Comparison of ENCODE assay signal across 31 cellular contexts in the genomic region with DNA sequence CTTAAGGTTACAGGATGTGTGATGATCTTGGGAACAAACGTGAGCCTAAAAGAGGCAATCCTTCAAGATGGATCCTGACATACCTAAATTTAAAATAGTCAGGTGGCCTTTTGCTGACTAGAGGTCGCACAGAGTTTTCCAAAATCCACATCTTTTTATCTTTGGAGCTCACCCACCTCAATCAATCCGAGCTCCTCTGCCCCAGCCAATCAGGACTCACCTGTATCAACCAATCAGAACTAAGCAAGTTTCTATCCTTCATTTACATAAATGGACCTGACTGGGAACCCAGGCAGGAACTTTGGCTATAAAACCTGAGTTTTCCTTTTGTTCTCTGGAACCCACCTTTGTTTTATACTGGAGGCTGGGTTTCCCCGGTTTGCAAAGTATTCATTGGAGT.
"Had no signal": no experiment of that assay in that cellular context is flagged by ENCODE, and none has a peak within 500 bp of the region (broad histone marks: within the 10 kb centered on the region; RNA-seq: fewer than 3 reads in every experiment).

No MANE protein-coding gene starts in this region.

- H3K36me3 Mint-ChIP-seq: naive B cell had no signal

- H3K27ac ChIP-seq: breast epithelium, neutrophil, pancreas, spleen, tibial nerve, VCaP had no signal

- H3K4me1 Mint-ChIP-seq: mesothelial cell of epicardium had no signal

- H3K27me3 Mint-ChIP-seq: activated CD4-positive, alpha-beta memory T cell treated with anti-CD3 and anti-CD28 coated beads for 36 hours; activated CD4-positive, alpha-beta T cell treated with anti-CD3 and anti-CD28 coated beads, Interleukin-2, amount 10 ng/mL, durations not matched to agents 24 days and 14 days; activated naive CD4-positive, alpha-beta T cell treated with anti-CD3 and anti-CD28 coated beads, Interleukin-2, amount 10 ng/mL, durations not matched to agents 7 days and 5 days; naive B cell had no signal

- H3K4me3 Mint-ChIP-seq: activated CD4-positive, alpha-beta memory T cell treated with anti-CD3 and anti-CD28 coated beads for 36 hours; activated CD4-positive, alpha-beta T cell treated with anti-CD3 and anti-CD28 coated beads, Interleukin-2, amount 10 ng/mL, durations not matched to agents 24 days and 14 days; activated naive CD4-positive, alpha-beta T cell treated with anti-CD3 and anti-CD28 coated beads, Interleukin-2, amount 10 ng/mL, durations not matched to agents 7 days and 5 days; mesothelial cell of epicardium; naive B cell; nephron progenitor cell; T-helper 1 cell treated with Interleukin-12 subunit alpha and Interleukin-12 subunit beta and Interleukin-4 antibody, amounts not matched to agents 30 μg/mL and 1 μg/mL, for 36 hours had no signal

- FAIRE-seq: frontal cortex, pancreas, TTC549 had no signal

- H3K9me3 ChIP-seq: breast epithelium, left ventricle myocardium inferior, neutrophil, pancreas, right atrium auricular region, spleen, tibial nerve had no signal

- ATAC-seq: pancreas had no signal

- DNase-seq: activated CD4-positive, alpha-beta memory T cell treated with anti-CD3 and anti-CD28 coated beads for 36 hours; activated CD4-positive, alpha-beta T cell treated with anti-CD3 and anti-CD28 coated beads, Interleukin-2, amount 10 ng/mL, durations not matched to agents 24 days and 14 days; activated CD4-positive, CD25-positive, alpha-beta regulatory T cell treated with anti-CD3 and anti-CD28 coated beads, Interleukin-2, amount 50 U/mL, for 72 hours; activated CD8-positive, alpha-beta memory T cell treated with anti-CD3 and anti-CD28 coated beads, Interleukin-2, amount 50 U/mL, for 4 hours; activated gamma-delta T cell; activated naive CD4-positive, alpha-beta T cell treated with anti-CD3 and anti-CD28 coated beads, Interleukin-2, amount 10 ng/mL, durations not matched to agents 7 days and 5 days; activated T-cell treated with anti-CD3 and anti-CD28 coated beads, Interleukin-2, amount 50 U/mL, for 1 hour; amniotic stem cell; central memory CD4-positive, alpha-beta T cell; dermis blood vessel endothelial cell; effector CD4-positive, alpha-beta T cell; glutamatergic neuron; islet precursor cell; left ventricle myocardium inferior; naive B cell; nephron progenitor cell; pancreas; spleen; stimulated activated naive CD4-positive, alpha-beta T cell; SW 1271; T-helper 9 cell had no signal

- H3K9me3 Mint-ChIP-seq: activated CD4-positive, alpha-beta memory T cell treated with anti-CD3 and anti-CD28 coated beads for 36 hours; activated CD4-positive, alpha-beta T cell treated with anti-CD3 and anti-CD28 coated beads, Interleukin-2, amount 10 ng/mL, durations not matched to agents 24 days and 14 days; activated naive CD4-positive, alpha-beta T cell treated with anti-CD3 and anti-CD28 coated beads, Interleukin-2, amount 10 ng/mL, durations not matched to agents 7 days and 5 days; mesothelial cell of epicardium; naive B cell; nephron progenitor cell; T-helper 1 cell treated with Interleukin-12 subunit alpha and Interleukin-12 subunit beta and Interleukin-4 antibody, amounts not matched to agents 30 μg/mL and 1 μg/mL, for 36 hours had no signal

- H3K27ac Mint-ChIP-seq: activated CD4-positive, alpha-beta memory T cell treated with anti-CD3 and anti-CD28 coated beads for 36 hours; activated CD4-positive, alpha-beta T cell treated with anti-CD3 and anti-CD28 coated beads, Interleukin-2, amount 10 ng/mL, durations not matched to agents 24 days and 14 days; activated naive CD4-positive, alpha-beta T cell treated with anti-CD3 and anti-CD28 coated beads, Interleukin-2, amount 10 ng/mL, durations not matched to agents 7 days and 5 days; mesothelial cell of epicardium; nephron progenitor cell; T-helper 1 cell treated with Interleukin-12 subunit alpha and Interleukin-12 subunit beta and Interleukin-4 antibody, amounts not matched to agents 30 μg/mL and 1 μg/mL, for 36 hours had no signal

- H3K4me3 ChIP-seq: breast epithelium, left ventricle myocardium inferior, lung, pancreas, right atrium auricular region, spleen, tibial nerve had no signal

- H3K4me1 ChIP-seq: breast epithelium, pancreas, right atrium auricular region, tibial nerve had no signal

- H3K36me3 ChIP-seq: breast epithelium, neutrophil, pancreas had no signal

- H3K27me3 ChIP-seq: breast epithelium, neutrophil, pancreas, right atrium auricular region, spleen, tibial nerve had no signal
